1 cellular context compared by ENCODE assay signal in the genomic region with DNA sequence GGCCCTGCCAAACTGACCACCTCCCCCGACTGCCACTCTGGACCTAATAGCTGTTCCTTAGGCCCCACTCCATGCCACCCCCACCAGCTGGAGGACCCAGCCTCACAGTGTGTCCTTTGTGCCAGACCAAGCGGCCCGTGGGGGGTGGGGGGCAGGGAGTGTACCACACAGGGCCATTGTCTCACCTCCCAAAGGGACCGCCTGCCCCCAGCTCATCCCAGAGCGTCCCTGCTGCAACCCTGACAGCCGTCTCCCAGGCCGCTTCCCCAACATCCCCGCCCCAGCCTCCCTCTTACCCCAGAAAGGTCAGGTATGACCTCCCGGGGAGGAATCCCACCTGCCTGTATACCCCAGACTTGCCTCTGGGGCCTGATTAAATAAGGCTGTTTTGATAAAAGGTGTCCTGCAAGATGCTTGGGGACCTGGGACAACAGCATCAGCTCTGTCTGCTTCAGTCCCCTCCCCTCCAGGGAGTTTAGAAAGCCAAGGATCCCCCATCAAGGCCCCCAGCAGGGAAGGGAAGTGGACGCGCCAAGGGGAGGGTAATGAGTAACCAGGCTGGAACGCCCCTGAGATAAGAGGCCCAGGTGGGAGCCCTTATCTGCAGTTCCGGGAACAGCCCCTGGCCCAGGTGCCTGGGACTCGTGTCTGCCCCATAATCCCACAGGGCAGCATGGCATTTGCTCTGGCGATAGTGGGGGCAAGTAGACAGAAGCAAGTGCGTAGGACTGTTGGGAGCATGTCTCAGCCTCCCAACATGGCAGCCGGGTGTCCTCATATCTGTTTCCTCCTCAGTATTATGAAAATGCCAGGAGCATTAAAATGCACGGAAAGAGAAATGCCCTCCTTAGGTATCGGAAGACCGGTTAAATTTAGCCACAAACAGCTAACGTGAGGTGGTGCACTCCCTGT.
TF ChIP-seq lines count a peak whose summit lies in the region.

No MANE protein-coding gene starts in this region.

TF ChIP-seq in liver, 16 proteins besides CTCF, POLR2A, EP300 and RAD21 (continued from another document):
- TF ChIP-seq, protein P1, sequence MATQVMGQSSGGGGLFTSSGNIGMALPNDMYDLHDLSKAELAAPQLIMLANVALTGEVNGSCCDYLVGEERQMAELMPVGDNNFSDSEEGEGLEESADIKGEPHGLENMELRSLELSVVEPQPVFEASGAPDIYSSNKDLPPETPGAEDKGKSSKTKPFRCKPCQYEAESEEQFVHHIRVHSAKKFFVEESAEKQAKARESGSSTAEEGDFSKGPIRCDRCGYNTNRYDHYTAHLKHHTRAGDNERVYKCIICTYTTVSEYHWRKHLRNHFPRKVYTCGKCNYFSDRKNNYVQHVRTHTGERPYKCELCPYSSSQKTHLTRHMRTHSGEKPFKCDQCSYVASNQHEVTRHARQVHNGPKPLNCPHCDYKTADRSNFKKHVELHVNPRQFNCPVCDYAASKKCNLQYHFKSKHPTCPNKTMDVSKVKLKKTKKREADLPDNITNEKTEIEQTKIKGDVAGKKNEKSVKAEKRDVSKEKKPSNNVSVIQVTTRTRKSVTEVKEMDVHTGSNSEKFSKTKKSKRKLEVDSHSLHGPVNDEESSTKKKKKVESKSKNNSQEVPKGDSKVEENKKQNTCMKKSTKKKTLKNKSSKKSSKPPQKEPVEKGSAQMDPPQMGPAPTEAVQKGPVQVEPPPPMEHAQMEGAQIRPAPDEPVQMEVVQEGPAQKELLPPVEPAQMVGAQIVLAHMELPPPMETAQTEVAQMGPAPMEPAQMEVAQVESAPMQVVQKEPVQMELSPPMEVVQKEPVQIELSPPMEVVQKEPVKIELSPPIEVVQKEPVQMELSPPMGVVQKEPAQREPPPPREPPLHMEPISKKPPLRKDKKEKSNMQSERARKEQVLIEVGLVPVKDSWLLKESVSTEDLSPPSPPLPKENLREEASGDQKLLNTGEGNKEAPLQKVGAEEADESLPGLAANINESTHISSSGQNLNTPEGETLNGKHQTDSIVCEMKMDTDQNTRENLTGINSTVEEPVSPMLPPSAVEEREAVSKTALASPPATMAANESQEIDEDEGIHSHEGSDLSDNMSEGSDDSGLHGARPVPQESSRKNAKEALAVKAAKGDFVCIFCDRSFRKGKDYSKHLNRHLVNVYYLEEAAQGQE (IDR thresholded peaks at IDR 0.05) = peak; percentile 25
- TF ChIP-seq NR2F2 (IDR thresholded peaks at IDR 0.05) (peak; percentile 31), HNF4G (IDR thresholded peaks at IDR 0.05) (no peak), GABPA (IDR thresholded peaks at IDR 0.05 in 1 of 2, conservative IDR thresholded peaks at IDR 0.05 in 1 of 2) (peak in 1 of 2 donors; percentile 48), YY1 (IDR thresholded peaks at IDR 0.05) (peak; percentile 71), FOXA2 (IDR thresholded peaks at IDR 0.05) (no peak), FOXA1 (IDR thresholded peaks at IDR 0.05) (no peak), EGR1 (IDR thresholded peaks at IDR 0.05; ENCODE audit: low read depth in 2 of 2) (peak in 1 of 2 donors; percentile 26), HNF4A (conservative IDR thresholded peaks at IDR 0.05) (peak; percentile 36 to 70)
- TF ChIP-seq, protein P2, sequence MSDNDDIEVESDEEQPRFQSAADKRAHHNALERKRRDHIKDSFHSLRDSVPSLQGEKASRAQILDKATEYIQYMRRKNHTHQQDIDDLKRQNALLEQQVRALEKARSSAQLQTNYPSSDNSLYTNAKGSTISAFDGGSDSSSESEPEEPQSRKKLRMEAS (IDR thresholded peaks at IDR 0.05) = peak; percentile 87
- TF ChIP-seq, protein P3, sequence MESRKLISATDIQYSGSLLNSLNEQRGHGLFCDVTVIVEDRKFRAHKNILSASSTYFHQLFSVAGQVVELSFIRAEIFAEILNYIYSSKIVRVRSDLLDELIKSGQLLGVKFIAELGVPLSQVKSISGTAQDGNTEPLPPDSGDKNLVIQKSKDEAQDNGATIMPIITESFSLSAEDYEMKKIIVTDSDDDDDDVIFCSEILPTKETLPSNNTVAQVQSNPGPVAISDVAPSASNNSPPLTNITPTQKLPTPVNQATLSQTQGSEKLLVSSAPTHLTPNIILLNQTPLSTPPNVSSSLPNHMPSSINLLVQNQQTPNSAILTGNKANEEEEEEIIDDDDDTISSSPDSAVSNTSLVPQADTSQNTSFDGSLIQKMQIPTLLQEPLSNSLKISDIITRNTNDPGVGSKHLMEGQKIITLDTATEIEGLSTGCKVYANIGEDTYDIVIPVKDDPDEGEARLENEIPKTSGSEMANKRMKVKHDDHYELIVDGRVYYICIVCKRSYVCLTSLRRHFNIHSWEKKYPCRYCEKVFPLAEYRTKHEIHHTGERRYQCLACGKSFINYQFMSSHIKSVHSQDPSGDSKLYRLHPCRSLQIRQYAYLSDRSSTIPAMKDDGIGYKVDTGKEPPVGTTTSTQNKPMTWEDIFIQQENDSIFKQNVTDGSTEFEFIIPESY (IDR thresholded peaks at IDR 0.05) = peak; percentile 62
